ENCODE assay signal across 30 cellular contexts in the genomic region with DNA sequence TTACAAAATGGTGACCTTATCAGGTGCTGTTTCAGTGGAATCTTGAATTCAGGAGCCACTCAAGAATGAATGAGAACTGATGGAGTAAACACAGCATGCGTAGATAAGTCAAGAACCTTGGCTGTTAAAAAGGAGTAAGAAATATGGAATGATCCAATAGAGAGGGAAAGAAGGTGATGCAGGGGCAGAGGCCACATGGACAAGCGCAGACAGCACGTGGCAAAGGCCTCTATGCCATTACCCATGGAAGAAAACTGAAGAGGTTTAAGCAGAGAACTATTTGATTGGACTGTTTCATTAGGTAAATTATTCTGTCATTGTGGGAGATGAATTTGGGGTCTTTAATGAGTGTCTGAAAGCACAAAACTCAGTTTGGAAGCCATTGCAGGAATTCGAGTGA.
"Had no signal": no experiment of that assay in that cellular context is flagged by ENCODE, and none has a peak within 500 bp of the region (broad histone marks: within the 10 kb centered on the region; RNA-seq: fewer than 3 reads in every experiment).

No MANE protein-coding gene starts in this region.

- H3K4me3 ChIP-seq: neural progenitor cell, ovary, psoas muscle, skin epidermis, smooth muscle cell, spleen, suprapubic skin, testis, tibial artery, transverse colon, upper lobe of left lung, vagina had no signal

- H3K27ac ChIP-seq: neural progenitor cell, ovary, parathyroid adenoma, psoas muscle, skin epidermis, spleen, suprapubic skin, testis, transverse colon, upper lobe of left lung, vagina had no signal

- DNase-seq: naive thymus-derived CD4-positive, alpha-beta T cell; natural killer cell; occipital lobe; ovary; posterior cingulate gyrus; psoas muscle; right cardiac atrium; spleen; stimulated activated CD4-positive, alpha-beta T cell treated with anti-CD3 and anti-CD28 coated beads, Interleukin-12 subunit alpha, Interleukin-12 subunit beta, amount 100 ng/mL, for 4 hours; stimulated activated CD4-positive, alpha-beta T cell treated with anti-CD3 and anti-CD28 coated beads, Interleukin-1b, Interleukin-23, amount 100 ng/mL, for 48 hours; stimulated activated CD4-positive, alpha-beta T cell treated with anti-CD3 and anti-CD28 coated beads, Interleukin-4, amount 100 ng/mL, for 1 hour; stimulated activated CD4-positive, alpha-beta T cell treated with anti-CD3 and anti-CD28 coated beads, Interleukin-4, amount 100 ng/mL, for 4 hours; stimulated activated CD8-positive, alpha-beta memory T cell treated with anti-CD3 and anti-CD28 coated beads, Interleukin-4, amount 100 ng/mL, for 48 hours; stimulated activated naive CD4-positive, alpha-beta T cell; stimulated activated naive CD8-positive, alpha-beta T cell treated with anti-CD3 and anti-CD28 coated beads, Interleukin-15, amount 100 ng/mL, for 72 hours; stimulated activated naive CD8-positive, alpha-beta T cell treated with anti-CD3 and anti-CD28 coated beads, Interleukin-15, Interleukin-2, amounts not matched to agents 100 U/mL and 50 U/mL, for 24 hours; substantia nigra; testis; tibial artery; transverse colon; upper lobe of left lung had no signal

- H3K4me2 ChIP-seq: neural progenitor cell, smooth muscle cell had no signal

- H2AFZ ChIP-seq: neural progenitor cell, parathyroid adenoma had no signal

- H3K9me3 ChIP-seq: ovary, psoas muscle, spleen, suprapubic skin, testis, tibial artery, transverse colon, upper lobe of left lung, vagina had no signal

- H3K9ac ChIP-seq: neural progenitor cell, parathyroid adenoma had no signal

- H3K27me3 ChIP-seq: neural progenitor cell, spleen, suprapubic skin, testis, tibial artery, transverse colon, upper lobe of left lung, vagina had no signal

- FAIRE-seq: urothelium cell line had no signal

- ATAC-seq: naive thymus-derived CD4-positive, alpha-beta T cell; natural killer cell; psoas muscle; right cardiac atrium; sciatic nerve; stimulated activated memory B cell treated with anti-CD40 and anti-IgM and Interleukin-4, amounts not matched to agents 10 μg/mL and 1 μg/mL and 100 μg/mL, for 72 hours; stimulated activated naive CD8-positive, alpha-beta T cell treated with anti-CD3 and anti-CD28 coated beads, Interleukin-15, amount 100 ng/mL, for 72 hours; stimulated activated naive CD8-positive, alpha-beta T cell treated with anti-CD3 and anti-CD28 coated beads, Interleukin-15, Interleukin-2, amounts not matched to agents 100 U/mL and 50 U/mL, for 24 hours had no signal

- H3K36me3 ChIP-seq: neural progenitor cell, ovary, spleen, suprapubic skin, tibial artery, transverse colon, upper lobe of left lung, vagina had no signal

- H3K4me1 ChIP-seq: neural progenitor cell, parathyroid adenoma, psoas muscle, suprapubic skin, testis, transverse colon, upper lobe of left lung, vagina had no signal

- H3K79me2 ChIP-seq: parathyroid adenoma had no signal
